In genomic region chr1:162562452-162562828, GRCh38 we compare ENCODE assay signal across 8 cellular contexts. TPM values are rescaled to one million over a fixed set of nuclear protein-coding genes. Genes with fewer than 3 reads are reported as not detected.
DNase-seq lines count a peak whose midpoint lies in the region; ATAC-seq, FAIRE-seq and TF ChIP-seq lines count a peak whose summit lies in the region.

No MANE protein-coding gene starts in this region.

- H3K4me1 Mint-ChIP-seq in T-helper 1 cell treated with Interleukin-12 subunit alpha and Interleukin-12 subunit beta and Interleukin-4 antibody, amounts not matched to agents 30 μg/mL and 1 μg/mL, for 36 hours (ENCODE audit: low read depth) = peaks cover 31% of the 10 kb centered on the region

- intact Hi-C loops in mucosa of descending colon (cut with DNase I, micrococcal nuclease) = no loop called here
- intact Hi-C loops in posterior vena cava (cut with DNase I) = no loop called here

- peak overlapping the region; percentile 89 for H3K4me3 Mint-ChIP-seq in T-helper 1 cell treated with Interleukin-12 subunit alpha and Interleukin-12 subunit beta and Interleukin-4 antibody, amounts not matched to agents 30 μg/mL and 1 μg/mL, for 36 hours

- H3K9me3 ChIP-seq in mucosa of descending colon = no peaks in the 10 kb centered on the region

- H3K9me3 Mint-ChIP-seq in T-helper 1 cell treated with Interleukin-12 subunit alpha and Interleukin-12 subunit beta and Interleukin-4 antibody, amounts not matched to agents 30 μg/mL and 1 μg/mL, for 36 hours = no peaks in the 10 kb centered on the region

- peak; percentile 46 for ATAC-seq in mucosa of descending colon

- H3K4me1 ChIP-seq in mucosa of descending colon (ENCODE audit: low read depth) = peaks cover 45% of the 10 kb centered on the region

- peak overlapping the region; percentile 82 for H3K27ac Mint-ChIP-seq in T-helper 1 cell treated with Interleukin-12 subunit alpha and Interleukin-12 subunit beta and Interleukin-4 antibody, amounts not matched to agents 30 μg/mL and 1 μg/mL, for 36 hours

- no peaks in the 10 kb centered on the region for H3K27me3 Mint-ChIP-seq in T-helper 1 cell treated with Interleukin-12 subunit alpha and Interleukin-12 subunit beta and Interleukin-4 antibody, amounts not matched to agents 30 μg/mL and 1 μg/mL, for 36 hours (ENCODE audit: low read depth)

- peaks cover 6% of the 10 kb centered on the region for H3K36me3 ChIP-seq in mucosa of descending colon (ENCODE audit: low read depth)

- H3K4me3 ChIP-seq in cardiac fibroblast (replicated peaks in 1 of 2; ENCODE audit: low read depth in 2 of 2, low read length in 2 of 2) = peak overlapping the region; percentile 92 to 94
- peak overlapping the region; percentile 87 for H3K4me3 ChIP-seq in mucosa of descending colon

- H3K36me3 Mint-ChIP-seq in T-helper 1 cell treated with Interleukin-12 subunit alpha and Interleukin-12 subunit beta and Interleukin-4 antibody, amounts not matched to agents 30 μg/mL and 1 μg/mL, for 36 hours (ENCODE audit: low read depth) = peaks cover 4% of the 10 kb centered on the region

- FAIRE-seq in frontal cortex (lab: Jason Lieb, UNC) = no peak

- DNase-seq in T-helper 1 cell = no peak
- DNase-seq in NCI-H526 treated with DMSO at 0.1 percent for 48 hours (lab: John Stamatoyannopoulos, UW) = peak; percentile 65
- DNase-seq in cardiac fibroblast (ENCODE audit: low read depth in 2 of 2) = peak; percentile 75 to 83
- peak in 1 of 3 donors; percentile 64 for DNase-seq in mucosa of descending colon
- DNase-seq in stimulated activated CD4-positive, alpha-beta T cell treated with anti-CD3 and anti-CD28 coated beads, Interleukin-2, amount 100 ng/mL, for 48 hours = no peak
- DNase-seq in posterior vena cava (ENCODE audit: low spot score) = no peak
- no peak for DNase-seq in frontal cortex (ENCODE audit: low spot score in 2 of 2)

- TF ChIP-seq CTCF in cardiac fibroblast (IDR thresholded peaks at IDR 0.05; ENCODE audit: low read depth, low read length) (no peak), mucosa of descending colon (IDR thresholded peaks at IDR 0.05) (no peak)

RNA-seq across cellular contexts. Expression of gene UAP1, which starts 0.9 kb away (rescaled TPM):
- total RNA-seq in mucosa of descending colon (100 to 1,000 TPM in 2 of 3 donors, 10 to 100 TPM in 1; 91.4 to 123 (median 116) TPM), posterior vena cava (100 to 1,000 TPM; 106 to 115 TPM), frontal cortex (43.6 TPM)

Comparison
In these comparisons a context has a peak if more than half of its experiments do, and no peak if none do; other contexts are left out.
1. DNase-seq: peak in NCI-H526 treated with DMSO at 0.1 percent for 48 hours (single experiment) and cardiac fibroblast (2 of 2); none in T-helper 1 cell (0 of 5), stimulated activated CD4-positive, alpha-beta T cell treated with anti-CD3 and anti-CD28 coated beads, Interleukin-2, amount 100 ng/mL, for 48 hours (0 of 2), posterior vena cava (single experiment) and frontal cortex (0 of 2).